In the genomic region with DNA sequence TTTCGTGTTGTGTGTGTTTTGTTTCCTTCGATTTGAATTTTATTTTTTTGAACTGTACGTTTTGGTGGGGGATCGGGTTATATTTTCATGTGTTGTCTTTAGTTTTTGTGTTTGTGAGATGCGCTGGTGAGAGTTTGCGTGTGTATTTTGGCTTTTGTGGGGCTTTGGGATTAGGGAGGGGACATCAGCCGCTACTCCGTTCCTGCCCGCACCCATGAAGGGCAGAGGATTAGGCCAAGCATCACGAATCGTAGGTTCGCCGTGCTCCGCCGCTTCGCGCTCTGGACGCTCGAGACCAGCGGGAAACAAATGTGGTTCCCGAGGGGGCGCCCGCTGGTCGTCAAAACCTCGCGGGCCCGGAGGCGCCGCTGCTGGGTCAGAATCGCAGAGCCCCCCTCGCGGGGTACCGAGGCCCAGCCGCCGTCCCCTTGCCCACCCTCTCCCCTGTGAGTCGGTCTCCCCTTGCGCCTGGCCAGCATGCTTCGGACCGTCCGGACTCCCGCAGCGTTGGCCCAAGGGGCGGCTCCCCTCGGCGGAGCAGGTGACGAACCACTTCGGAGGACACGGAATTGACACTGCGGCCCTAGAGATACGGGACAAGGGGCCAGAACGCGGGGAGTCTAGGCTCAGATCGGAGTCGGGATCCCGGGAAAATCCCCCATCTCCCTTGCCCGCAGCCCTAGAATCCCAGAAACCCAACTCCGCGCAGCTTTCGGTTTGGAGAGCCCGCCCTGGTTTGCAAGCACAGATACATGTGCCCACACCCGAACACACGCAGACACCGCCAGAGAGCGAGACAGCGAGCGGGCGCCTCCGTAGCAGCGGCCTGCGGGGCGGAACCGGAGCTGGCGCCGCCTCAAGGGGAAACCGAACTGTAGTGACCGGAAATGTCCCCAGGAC, we compare ENCODE assay signal across 8 cellular contexts. TPM values are rescaled to one million over a fixed set of nuclear protein-coding genes. Genes with fewer than 3 reads are reported as not detected.
DNase-seq lines count a peak whose midpoint lies in the region; ATAC-seq and TF ChIP-seq lines count a peak whose summit lies in the region.

No MANE protein-coding gene starts in this region.

- H3K27me3 Mint-ChIP-seq in T-cell (peaks cover 69 to 82% of the 10 kb centered on the region in 2 donors), mesothelial cell of epicardium (ENCODE audit: low read depth) (peaks cover 100% of the 10 kb centered on the region)

- H3K27ac Mint-ChIP-seq in T-cell, result peak overlapping the region; percentile 13 to 79
- H3K27ac Mint-ChIP-seq in mesothelial cell of epicardium, result no peak overlapping the region

- no peaks in the 10 kb centered on the region for H3K36me3 ChIP-seq in tibial artery

- ATAC-seq in T-cell (replicated peaks in 1 of 4), result peak; percentile 64 to 76 (median 68)
- no peak for ATAC-seq in GM21528 (IDR thresholded peaks at IDR 0.05; ENCODE audit: low FRiP score, unreplicated experiment)
- no peak for ATAC-seq in HG03039 (IDR thresholded peaks at IDR 0.05; ENCODE audit: unreplicated experiment)

- peak overlapping the region; percentile 51 to 56 for H3K4me3 ChIP-seq in tibial artery

- H3K4me1 Mint-ChIP-seq in T-cell (peaks cover 33 to 44% (median 36%) of the 10 kb centered on the region in 3 donors), mesothelial cell of epicardium (peaks cover 19% of the 10 kb centered on the region)

- H3K36me3 Mint-ChIP-seq in T-cell (no peaks in the 10 kb centered on the region), mesothelial cell of epicardium (no peaks in the 10 kb centered on the region)

- TF ChIP-seq CTCF in GM12873 (IDR thresholded peaks at IDR 0.05; ENCODE audit: insufficient read depth, low read depth, low read length, missing control alignments) (peak; percentile 20), mesothelial cell of epicardium (IDR thresholded peaks at IDR 0.05; ENCODE audit: unreplicated experiment) (no peak), tibial artery (IDR thresholded peaks at IDR 0.05) (no peak)

- no peaks in the 10 kb centered on the region for H3K9me3 Mint-ChIP-seq in T-cell
- H3K9me3 Mint-ChIP-seq in mesothelial cell of epicardium, result no peaks in the 10 kb centered on the region

- CTCF ChIA-PET in T-cell (lab: Charles Lee), result interaction anchor here in 1 of 2 donors (1.4 kb wide), 1 partner anchor 10 kb away, joined by 5 read pairs; no protein-coding TSS in a partner anchor

- POLR2A ChIA-PET in T-cell (lab: Charles Lee), result interaction anchor here in 1 of 2 donors (0.6 to 0.9 kb wide), 2 partner anchors 48 to 85 kb away, joined by 3 read pairs; no protein-coding TSS in a partner anchor

- intact Hi-C loops in tibial artery (cut with DNase I; ENCODE audit: low total_unique reads), result no loop called here

- peak in 53 of 76 experiments; percentile 6 to 60 (median 36) for DNase-seq in HUDEP-2 (lab: John Stamatoyannopoulos, UW; ENCODE audit: unreplicated experiment in 76 of 76)
- peak in 13 of 34 experiments; percentile 18 to 48 (median 35) for DNase-seq in T-cell
- DNase-seq in ecto neural progenitor cell (ENCODE audit: low spot score), result peak; percentile 72
- DNase-seq in mesothelial cell of epicardium (ENCODE audit: low spot score in 2 of 2, unreplicated experiment in 2 of 2), result no peak
- no peak for DNase-seq in tibial artery

- H3K4me3 Mint-ChIP-seq in T-cell, result peak overlapping the region; percentile 77 to 86 (median 83)
- H3K4me3 Mint-ChIP-seq in mesothelial cell of epicardium, result peak overlapping the region; percentile 68

- H3K27me3 ChIP-seq in tibial artery, result peaks cover 10 to 92% of the 10 kb centered on the region in 2 donors

- no peaks in the 10 kb centered on the region for H3K9me3 ChIP-seq in tibial artery

- H3K4me1 ChIP-seq in tibial artery, result peaks cover 0 to 46% (median 33%) of the 10 kb centered on the region in 4 donors

- no peak overlapping the region for H3K27ac ChIP-seq in tibial artery

RNA-seq across cellular contexts. Expression of a gene that starts 2.4 kb away (rescaled TPM):
- total RNA-seq in T-cell, result 10 to 100 TPM in 1 of 5 donors, 1 to 10 TPM in 4; 1.7 to 12.4 (median 4.4) TPM
- total RNA-seq in mesothelial cell of epicardium, result not detected in 3 replicates

Comparison
In these comparisons a context has a peak if more than half of its experiments do, and no peak if none do; other contexts are left out.
1. DNase-seq: peak in HUDEP-2 (53 of 76) and ecto neural progenitor cell (single experiment); none in mesothelial cell of epicardium (0 of 2) and tibial artery (0 of 2).
2. ATAC-seq: peak in T-cell (4 of 4); none in GM21528 (single experiment) and HG03039 (single experiment).